In genomic region chr7:80907141-80907601, GRCh38 we compare ENCODE assay signal across 23 cellular contexts. TPM values are rescaled to one million over a fixed set of nuclear protein-coding genes. Genes with fewer than 3 reads are reported as not detected.
DNase-seq lines count a peak whose midpoint lies in the region; ATAC-seq and TF ChIP-seq lines count a peak whose summit lies in the region.
"Had no signal": no experiment of that assay in that cellular context is flagged by ENCODE, and none has a peak within 500 bp of the region (broad histone marks: within the 10 kb centered on the region; RNA-seq: fewer than 3 reads in every experiment).

No MANE protein-coding gene starts in this region.

- H3K27me3 ChIP-seq in mesenchymal stem cell (ENCODE audit: control insufficient read depth in 1 of 2, insufficient read depth in 1 of 2, low read length in 2 of 2) (no peaks in the 10 kb centered on the region), prostate gland (replicated peaks; ENCODE audit: insufficient read depth) (no peaks in the 10 kb centered on the region)
- H3K27me3 ChIP-seq: esophagus squamous epithelium, right atrium auricular region, tibial artery had no signal

- H2BK12ac ChIP-seq in mesenchymal stem cell (ENCODE audit: low read length in 2 of 2): no peak overlapping the region

- no peak overlapping the region for H3K14ac ChIP-seq in mesenchymal stem cell (ENCODE audit: low read length in 2 of 2)

- no peak overlapping the region for H3K23ac ChIP-seq in mesenchymal stem cell (ENCODE audit: low read length in 2 of 2)

- no peak overlapping the region for H2BK15ac ChIP-seq in mesenchymal stem cell (ENCODE audit: low read depth, poor library complexity, severe bottlenecking)

- in situ Hi-C loops in SK-MEL-5 (cut with HindIII; ENCODE audit: low pct_unique_long_range_greater_than_20kb, low sequenced_read_pairs): no loop called here

- H3K79me1 ChIP-seq in mesenchymal stem cell (replicated peaks; ENCODE audit: low read length, poor library complexity, severe bottlenecking): no peaks in the 10 kb centered on the region

- 100% methylated on average over 4 of the region's 4 CpGs for WGBS in mesenchymal stem cell
- 28% methylated on average over 4 of the region's 4 CpGs for WGBS in prostate gland

- intact Hi-C loops in left colon (cut with DNase I, micrococcal nuclease) (no loop called here), prostate gland (cut with DNase I) (no loop called here)

- peak overlapping the region; percentile 21 for H3K9ac ChIP-seq in mesenchymal stem cell (ENCODE audit: low read length)

- TF ChIP-seq CTCF in prostate gland (IDR thresholded peaks at IDR 0.05): no peak

- H3K4ac ChIP-seq in mesenchymal stem cell (ENCODE audit: low read depth in 1 of 2, low read length in 2 of 2): no peak overlapping the region

- H3K4me1 ChIP-seq in mesenchymal stem cell (ENCODE audit: control insufficient read depth, insufficient read depth, low read depth, low read length) (peaks cover 5% of the 10 kb centered on the region), prostate gland (replicated peaks) (no peaks in the 10 kb centered on the region)

- no peak overlapping the region for H2AK5ac ChIP-seq in mesenchymal stem cell (ENCODE audit: low read length, severe bottlenecking)

- H2BK120ac ChIP-seq in mesenchymal stem cell (ENCODE audit: low read depth, low read length): no peak overlapping the region

- peaks cover 11 to 96% of the 10 kb centered on the region in 2 experiments for H3K36me3 ChIP-seq in mesenchymal stem cell (ENCODE audit: control insufficient read depth in 1 of 2, insufficient read depth in 2 of 2, low read depth in 1 of 2, low read length in 2 of 2)
- H3K36me3 ChIP-seq in prostate gland: no peaks in the 10 kb centered on the region
- H3K36me3 ChIP-seq: esophagus squamous epithelium, right atrium auricular region, tibial artery had no signal

- no peak overlapping the region for H3K18ac ChIP-seq in mesenchymal stem cell (ENCODE audit: low read depth in 1 of 2, low read length in 2 of 2)

- no peak overlapping the region for H2AFZ ChIP-seq in mesenchymal stem cell (ENCODE audit: low read depth, low read length)

- no peak for TF ChIP-seq POLR2A in prostate gland (IDR thresholded peaks at IDR 0.05)

- H4K91ac ChIP-seq in mesenchymal stem cell (ENCODE audit: low read length): no peak overlapping the region

- no peaks in the 10 kb centered on the region for H3K9me3 ChIP-seq in mesenchymal stem cell (ENCODE audit: control insufficient read depth, low read length)
- no peaks in the 10 kb centered on the region for H3K9me3 ChIP-seq in prostate gland
- H3K9me3 ChIP-seq: esophagus squamous epithelium, right atrium auricular region, tibial artery had no signal

- ATAC-seq in left colon: no peak
- ATAC-seq in GM21528 (IDR thresholded peaks at IDR 0.05; ENCODE audit: low FRiP score, unreplicated experiment): no peak
- ATAC-seq: left ventricle myocardium superior, natural killer cell, PC-3 had no signal

- no peak overlapping the region for H3K4me2 ChIP-seq in mesenchymal stem cell (ENCODE audit: low read length, poor library complexity, severe bottlenecking)

- peak; percentile 60 for DNase-seq in A172 (ENCODE audit: low spot score)
- DNase-seq in H4 (ENCODE audit: low spot score): peak; percentile 52
- peak; percentile 68 for DNase-seq in SK-MEL-5 (ENCODE audit: low read depth, low spot score)
- DNase-seq in mesenchymal stem cell: no peak
- DNase-seq in left colon: no peak
- DNase-seq in central memory CD4-positive, alpha-beta T cell: no peak
- DNase-seq in prostate gland (ENCODE audit: low spot score): no peak
- DNase-seq: activated effector memory CD4-positive, alpha-beta T cell treated with Interleukin-2 at 50 U/mL for 16 hours; DMS153; endodermal cell; esophagus squamous epithelium; hypothalamus; immature natural killer cell; left ventricle myocardium superior; MV-4-11; natural killer cell; NCI-H1694 treated with DMSO at 0.1 percent for 48 hours; NK-92 treated with Interleukin-12 subunit alpha and Interleukin-12 subunit beta, amount 100 ng/mL, for 24 hours; PC-3; SHP77 treated with DMSO at 0.1 percent for 48 hours; tibial artery had no signal

- H3K4me3 ChIP-seq in mesenchymal stem cell (ENCODE audit: insufficient read depth in 1 of 2, low read depth in 1 of 2, low read length in 2 of 2) (no peak overlapping the region), prostate gland (no peak overlapping the region)
- H3K4me3 ChIP-seq: esophagus squamous epithelium, tibial artery had no signal

- no peak overlapping the region for H3K27ac ChIP-seq in mesenchymal stem cell (ENCODE audit: low read length, poor library complexity, severe bottlenecking)
- no peak overlapping the region for H3K27ac ChIP-seq in prostate gland
- H3K27ac ChIP-seq: esophagus squamous epithelium, right atrium auricular region, tibial artery had no signal

- H2BK5ac ChIP-seq in mesenchymal stem cell (ENCODE audit: low read depth, low read length, poor library complexity, severe bottlenecking): no peak overlapping the region

- H4K8ac ChIP-seq in mesenchymal stem cell (ENCODE audit: low read length): no peak overlapping the region

RNA-seq across cellular contexts. Expression of gene SEMA3C, which starts 11.7 kb away (rescaled TPM):
- 268 and 305 TPM in 2 replicates for total RNA-seq in A172 (2014; rRNA removed; shearing (Covaris generic))
- 135 and 150 TPM in 2 replicates for total RNA-seq in H4 (2014; rRNA removed; shearing (Covaris generic))
- 26.2 and 26.4 TPM in 2 replicates for total RNA-seq in SK-MEL-5 (2014; rRNA removed; shearing (Covaris generic))
- polyA plus RNA-seq in SK-MEL-5 (2015; cell fraction: cytosol; rRNA removed): 8.2 and 13.4 TPM in 2 replicates
- polyA plus RNA-seq in SK-MEL-5 (2015; cell fraction: nucleus; rRNA removed): 20.2 and 21.4 TPM in 2 replicates
- polyA plus RNA-seq in mesenchymal stem cell (2013, experiment 1 of 2): 15.0 TPM
- polyA plus RNA-seq in mesenchymal stem cell (2013, experiment 2 of 2): 14.3 TPM
- total RNA-seq in left colon: 10 to 100 TPM; 64.6 to 66.7 TPM
- 100 to 1,000 TPM in 1 of 2 donors, 10 to 100 TPM in 1; 66.4 to 147 TPM for total RNA-seq in prostate gland

Comparison
In these comparisons a context has a peak if more than half of its experiments do, and no peak if none do; other contexts are left out.
1. DNase-seq: peak in A172 (single experiment), H4 (single experiment) and SK-MEL-5 (single experiment); none in mesenchymal stem cell (single experiment), left colon (0 of 2), central memory CD4-positive, alpha-beta T cell (single experiment) and prostate gland (single experiment).